25 cellular contexts compared by ENCODE assay signal in genomic region chr14:95349241-95349640, GRCh38.
"Had no signal": no experiment of that assay in that cellular context is flagged by ENCODE, and none has a peak within 500 bp of the region (broad histone marks: within the 10 kb centered on the region; RNA-seq: fewer than 3 reads in every experiment).

No MANE protein-coding gene starts in this region.

- ATAC-seq: left cardiac atrium; left lung; naive thymus-derived CD4-positive, alpha-beta T cell; natural killer cell treated with Interleukin-12 subunit alpha and Interleukin-12 subunit beta and Interleukin-15 and Interleukin-18, amount 100 ng/mL, for 72 hours; stimulated activated memory B cell treated with anti-CD40 and anti-IgM and Interleukin-4, amounts not matched to agents 10 μg/mL and 1 μg/mL and 100 μg/mL, for 72 hours; stimulated activated naive CD8-positive, alpha-beta T cell treated with anti-CD3 and anti-CD28 coated beads, Interleukin-15, amount 100 ng/mL, for 72 hours had no signal

- H3K9me3 ChIP-seq: ovary had no signal

- H3K4me1 ChIP-seq: left lung, right atrium auricular region, right lobe of liver, tibial nerve, uterus had no signal

- H3K36me3 ChIP-seq: left lung, ovary, right atrium auricular region, right lobe of liver, tibial nerve, uterus had no signal

- H3K4me3 ChIP-seq: hepatocyte, left lung, lung, mucosa of descending colon, ovary, right atrium auricular region, right lobe of liver, smooth muscle cell, tibial nerve, uterus had no signal

- H2AFZ ChIP-seq: hepatocyte had no signal

- DNase-seq: kidney glomerular epithelial cell; left cardiac atrium; left lung; mesendoderm; midbrain; mucosa of descending colon; naive thymus-derived CD4-positive, alpha-beta T cell; ovary; right lobe of liver; stimulated activated CD4-positive, alpha-beta T cell treated with anti-CD3 and anti-CD28 coated beads, Interleukin-1b, Interleukin-23, amount 100 ng/mL, for 48 hours; stimulated activated CD4-positive, alpha-beta T cell treated with anti-CD3 and anti-CD28 coated beads, Interleukin-2, amount 100 ng/mL, for 48 hours; stimulated activated CD4-positive, alpha-beta T cell treated with anti-CD3 and anti-CD28 coated beads, Interleukin-4, amount 100 ng/mL, for 4 hours; stimulated activated CD8-positive, alpha-beta memory T cell treated with anti-CD3 and anti-CD28 coated beads, Interleukin-4, amount 100 ng/mL, for 48 hours; stimulated activated naive CD4-positive, alpha-beta T cell treated with Interleukin-2 at 50 U/mL for 16 hours; stimulated activated naive CD8-positive, alpha-beta T cell treated with anti-CD3 and anti-CD28 coated beads, Interleukin-15, amount 100 ng/mL, for 72 hours; substantia nigra; uterus had no signal

- H3K27me3 ChIP-seq: hepatocyte, left lung, ovary, right atrium auricular region, right lobe of liver, tibial nerve, uterus had no signal

- FAIRE-seq: keratinocyte had no signal

- H3K27ac ChIP-seq: hepatocyte, left lung, ovary, right atrium auricular region, right lobe of liver, tibial nerve, uterus had no signal

- H3K79me2 ChIP-seq: hepatocyte had no signal

- H3K4me2 ChIP-seq: hepatocyte, smooth muscle cell had no signal
